ENCODE assay signal across 13 cellular contexts in genomic region chrX:115023139-115023538, GRCh38. TPM values are rescaled to one million over a fixed set of nuclear protein-coding genes. Genes with fewer than 3 reads are reported as not detected.
A peak's percentile ranks its signal among the peaks of the same experiment; 100 is the strongest.
DNase-seq lines count a peak whose midpoint lies in the region; ATAC-seq and TF ChIP-seq lines count a peak whose summit lies in the region.
"Had no signal": no experiment of that assay in that cellular context is flagged by ENCODE, and none has a peak within 500 bp of the region (broad histone marks: within the 10 kb centered on the region; RNA-seq: fewer than 3 reads in every experiment).

No MANE protein-coding gene starts in this region.

- TF ChIP-seq RAD21 in SK-N-SH (IDR thresholded peaks at IDR 0.05; ENCODE audit: low read length), result no peak

- H2AFZ ChIP-seq in SK-N-SH (ENCODE audit: low read depth), result no peak overlapping the region

- peak in 1 of 2 experiments; percentile 75; a peak in 2 of 4 replicates for TF ChIP-seq EP300 in SK-N-SH (IDR thresholded peaks at IDR 0.05; ENCODE audit: borderline replicate concordance in 1 of 2, low read depth in 1 of 2, low read length in 1 of 2)

- intact Hi-C loops in MCF 10A (cut with micrococcal nuclease) (no loop called here), breast epithelium (cut with DNase I; ENCODE audit: low total_unique reads) (no loop called here)

- no peaks in the 10 kb centered on the region for H3K9me3 Mint-ChIP-seq in MCF 10A (ENCODE audit: unreplicated experiment)
- no peaks in the 10 kb centered on the region for H3K9me3 Mint-ChIP-seq in activated CD8-positive, alpha-beta memory T cell treated with anti-CD3 and anti-CD28 coated beads, Interleukin-2, amount 10 ng/mL, durations not matched to agents 7 days and 5 days (ENCODE audit: low read depth)

- no peaks in the 10 kb centered on the region for H3K36me3 Mint-ChIP-seq in MCF 10A (ENCODE audit: insufficient read depth, unreplicated experiment)
- no peaks in the 10 kb centered on the region for H3K36me3 Mint-ChIP-seq in activated CD8-positive, alpha-beta memory T cell treated with anti-CD3 and anti-CD28 coated beads, Interleukin-2, amount 10 ng/mL, durations not matched to agents 7 days and 5 days

- no peak overlapping the region; the same call in 1 of the 2 replicates for H3K9ac ChIP-seq in SK-N-SH

- no peak overlapping the region for H3K4me3 Mint-ChIP-seq in MCF 10A (ENCODE audit: unreplicated experiment)
- H3K4me3 Mint-ChIP-seq in activated CD8-positive, alpha-beta memory T cell treated with anti-CD3 and anti-CD28 coated beads, Interleukin-2, amount 10 ng/mL, durations not matched to agents 7 days and 5 days, result no peak overlapping the region
- H3K4me3 Mint-ChIP-seq: activated CD8-positive, alpha-beta T cell treated with anti-CD3 and anti-CD28 coated beads, Interleukin-2, amount 10 ng/mL, durations not matched to agents 7 days and 5 days had no signal

- H3K27me3 ChIP-seq in breast epithelium (peaks cover 0 to 22% of the 10 kb centered on the region in 2 donors), SK-N-SH (ENCODE audit: insufficient read depth) (no peaks in the 10 kb centered on the region)
- H3K27me3 ChIP-seq: cardiac muscle cell had no signal

- no peak for TF ChIP-seq CTCF in MCF 10A (IDR thresholded peaks at IDR 0.05; ENCODE audit: unreplicated experiment)
- TF ChIP-seq CTCF in breast epithelium (IDR thresholded peaks at IDR 0.05), result no peak
- no peak for TF ChIP-seq CTCF in SK-N-SH (IDR thresholded peaks at IDR 0.05)
- no peak for TF ChIP-seq CTCF in fibroblast of the aortic adventitia (IDR thresholded peaks at IDR 0.05; ENCODE audit: insufficient read depth, low read length)

- POLR2A ChIA-PET in MCF 10A (lab: Yijun Ruan, JAX) (interaction anchor here (1.0 kb wide), 1 partner anchor 47 kb away, joined by 3 read pairs; no protein-coding TSS in a partner anchor), SK-N-SH (lab: Yijun Ruan, JAX) (no interaction called here)

- H3K4me1 ChIP-seq in breast epithelium (no peaks in the 10 kb centered on the region), SK-N-SH (ENCODE audit: control insufficient read depth in 1 of 2, insufficient read depth in 2 of 2, low read depth in 1 of 2, low read length in 1 of 2) (peaks cover 0 to 5% of the 10 kb centered on the region in 2 experiments; a peak in 2 of 4 replicates)

- BruUV-seq in MCF 10A (replicated peaks; lab: Mats Ljungman, UMichigan), result no TSS peak

- H3K27ac ChIP-seq in breast epithelium, result no peak overlapping the region
- peak overlapping the region; percentile 43 to 57; a peak in 3 of 4 replicates for H3K27ac ChIP-seq in SK-N-SH (ENCODE audit: low read depth in 2 of 2, low read length in 1 of 2)
- H3K27ac ChIP-seq: cardiac muscle cell had no signal

- peaks cover 9% of the 10 kb centered on the region for H3F3A ChIP-seq in SK-N-SH (replicated peaks; ENCODE audit: insufficient read depth)

- H3K36me3 ChIP-seq in breast epithelium (no peaks in the 10 kb centered on the region), SK-N-SH (replicated peaks in 1 of 2; ENCODE audit: control insufficient read depth in 1 of 2, insufficient read depth in 2 of 2, low read length in 1 of 2) (no peaks in the 10 kb centered on the region)
- H3K36me3 ChIP-seq: cardiac muscle cell had no signal

- no peak overlapping the region for H3K27ac Mint-ChIP-seq in MCF 10A (ENCODE audit: low read depth, unreplicated experiment)
- H3K27ac Mint-ChIP-seq in activated CD8-positive, alpha-beta memory T cell treated with anti-CD3 and anti-CD28 coated beads, Interleukin-2, amount 10 ng/mL, durations not matched to agents 7 days and 5 days, result no peak overlapping the region
- H3K27ac Mint-ChIP-seq: activated CD8-positive, alpha-beta T cell treated with anti-CD3 and anti-CD28 coated beads, Interleukin-2, amount 10 ng/mL, durations not matched to agents 7 days and 5 days had no signal

- no peak for ATAC-seq in activated CD8-positive, alpha-beta memory T cell treated with anti-CD3 and anti-CD28 coated beads, Interleukin-2, amount 10 ng/mL, durations not matched to agents 7 days and 5 days
- ATAC-seq: activated CD8-positive, alpha-beta T cell treated with anti-CD3 and anti-CD28 coated beads, Interleukin-2, amount 10 ng/mL, durations not matched to agents 7 days and 5 days; GM12878 had no signal

- no peak overlapping the region for H3K4me2 ChIP-seq in SK-N-SH

- 3% methylated on average over 2 of the region's 2 CpGs for WGBS in SK-N-SH (ENCODE audit: low lambda C conversion rate)

- no peaks in the 10 kb centered on the region for H3K79me2 ChIP-seq in SK-N-SH (ENCODE audit: insufficient read depth)

- no peaks in the 10 kb centered on the region for H3K9me3 ChIP-seq in breast epithelium
- H3K9me3 ChIP-seq in SK-N-SH, result no peaks in the 10 kb centered on the region

- CTCF ChIA-PET in MCF 10A (lab: Yijun Ruan, JAX) (interaction anchor here (0.5 kb wide), 1 partner anchor 996 kb away, joined by 4 read pairs; no protein-coding TSS in a partner anchor), SK-N-SH (lab: Yijun Ruan, JAX) (interaction anchor here (1.3 kb wide), 1 partner anchor 18 kb away, joined by 3 read pairs; no protein-coding TSS in a partner anchor)
- CTCF ChIA-PET in activated CD8-positive, alpha-beta memory T cell treated with anti-CD3 and anti-CD28 coated beads, Interleukin-2, amount 10 ng/mL, durations not matched to agents 7 days and 5 days (lab: Charles Lee), result no interaction called here

- DNase-seq in MCF 10A (ENCODE audit: unreplicated experiment), result peak; percentile 71
- no peak for DNase-seq in breast epithelium (ENCODE audit: low spot score in 2 of 2)
- peak; percentile 12 for DNase-seq in SK-N-SH
- DNase-seq in fibroblast of the aortic adventitia (ENCODE audit: low read depth), result peak; percentile 87
- peak; percentile 53 for DNase-seq in stromal cell of bone marrow (ENCODE audit: low read depth)
- DNase-seq in NCI-H345 (lab: John Stamatoyannopoulos, UW), result no peak
- no peak for DNase-seq in stimulated activated CD4-positive, alpha-beta T cell treated with anti-CD3 and anti-CD28 coated beads, Interleukin-4, amount 100 ng/mL, for 24 hours
- DNase-seq in activated CD8-positive, alpha-beta memory T cell treated with anti-CD3 and anti-CD28 coated beads, Interleukin-2, amount 10 ng/mL, durations not matched to agents 7 days and 5 days, result no peak
- DNase-seq: activated CD8-positive, alpha-beta T cell treated with anti-CD3 and anti-CD28 coated beads, Interleukin-2, amount 10 ng/mL, durations not matched to agents 7 days and 5 days; Karpas-422; trophoblast cell had no signal

- H3K4me3 ChIP-seq in breast epithelium, result no peak overlapping the region
- no peak overlapping the region for H3K4me3 ChIP-seq in SK-N-SH (ENCODE audit: low read depth in 2 of 2, low read length in 1 of 2)
- no peak overlapping the region for H3K4me3 ChIP-seq in fibroblast of the aortic adventitia (ENCODE audit: low read depth, low read length)
- H3K4me3 ChIP-seq: cardiac muscle cell, GM12878 had no signal

- no peaks in the 10 kb centered on the region for H3K4me1 Mint-ChIP-seq in MCF 10A (ENCODE audit: insufficient read depth, unreplicated experiment)
- no peaks in the 10 kb centered on the region for H3K4me1 Mint-ChIP-seq in activated CD8-positive, alpha-beta memory T cell treated with anti-CD3 and anti-CD28 coated beads, Interleukin-2, amount 10 ng/mL, durations not matched to agents 7 days and 5 days

- no peaks in the 10 kb centered on the region for H4K20me1 ChIP-seq in SK-N-SH (ENCODE audit: insufficient read depth)

- peaks cover 73% of the 10 kb centered on the region for H3K27me3 Mint-ChIP-seq in MCF 10A (ENCODE audit: insufficient read depth, unreplicated experiment)
- no peaks in the 10 kb centered on the region for H3K27me3 Mint-ChIP-seq in activated CD8-positive, alpha-beta memory T cell treated with anti-CD3 and anti-CD28 coated beads, Interleukin-2, amount 10 ng/mL, durations not matched to agents 7 days and 5 days

- H3K9me2 ChIP-seq in SK-N-SH, result no peaks in the 10 kb centered on the region

- no peak for TF ChIP-seq POLR2A in breast epithelium (IDR thresholded peaks at IDR 0.05)

TF ChIP-seq in SK-N-SH, 30 proteins besides CTCF, POLR2A, EP300 and RAD21 (continues in another document):
- peak; percentile 68 for TF ChIP-seq MEF2A (IDR thresholded peaks at IDR 0.05; ENCODE audit: borderline replicate concordance, low read depth)
- TF ChIP-seq RCOR1 (IDR thresholded peaks at IDR 0.05; ENCODE audit: low read length), result no peak
- peak; percentile 56; the same call in 1 of the 2 replicates for TF ChIP-seq FOXM1 (IDR thresholded peaks at IDR 0.05; ENCODE audit: low read depth)
- TF ChIP-seq TEAD4 (IDR thresholded peaks at IDR 0.05; ENCODE audit: borderline replicate concordance, insufficient read depth), result peak; percentile 75; the same call in 1 of the 2 replicates
- peak; percentile 71; the same call in 1 of the 2 replicates for TF ChIP-seq PBX3 (IDR thresholded peaks at IDR 0.05)
- TF ChIP-seq TCF12 (IDR thresholded peaks at IDR 0.05), result peak; percentile 84
- peak; percentile 47; the same call in 1 of the 2 replicates for TF ChIP-seq ELF1 (IDR thresholded peaks at IDR 0.05)
- TF ChIP-seq JUND (IDR thresholded peaks at IDR 0.05), result peak; percentile 71
- no peak for TF ChIP-seq EZH2phosphoT487 (IDR thresholded peaks at IDR 0.05; ENCODE audit: borderline replicate concordance, low read depth)
- TF ChIP-seq POLR2AphosphoS5 (IDR thresholded peaks at IDR 0.05; ENCODE audit: low read depth, low read length), result peak; percentile 64; the same call in 1 of the 2 replicates
- no peak for TF ChIP-seq CHD2 (IDR thresholded peaks at IDR 0.05; ENCODE audit: low read length, partially characterized antibody)
- peak; percentile 28; the same call in 1 of the 2 replicates for TF ChIP-seq RXRA (IDR thresholded peaks at IDR 0.05; ENCODE audit: borderline replicate concordance, low read depth)
- TF ChIP-seq NFIC (IDR thresholded peaks at IDR 0.05; ENCODE audit: borderline replicate concordance), result peak; percentile 69

RNA-seq across cellular contexts. Expression of gene IL13RA2, which starts 5.7 kb away (rescaled TPM):
- 0.23 and 0.54 TPM in 2 replicates for total RNA-seq in MCF 10A (2022)
- total RNA-seq in breast epithelium, result under 1 TPM in 2 of 3 donors, not detected in 1; 0.32 to 0.88 TPM
- 8.1 and 9.6 TPM in 2 replicates for polyA plus RNA-seq in SK-N-SH (2012; rRNA removed)
- polyA plus RNA-seq in SK-N-SH (2012; cell fraction: cytosol; rRNA removed), result 12.4 and 17.7 TPM in 2 replicates
- polyA plus RNA-seq in SK-N-SH (2012; cell fraction: nucleus; rRNA removed), result 3.5 and 7.2 TPM in 2 replicates
- total RNA-seq in fibroblast of the aortic adventitia (ENCODE audit: low replicate concordance), result 21.8 and 213 TPM in 2 replicates
- total RNA-seq in activated CD8-positive, alpha-beta memory T cell treated with anti-CD3 and anti-CD28 coated beads, Interleukin-2, amount 10 ng/mL, durations not matched to agents 7 days and 5 days, result not detected
- total RNA-seq: activated CD8-positive, alpha-beta T cell treated with anti-CD3 and anti-CD28 coated beads, Interleukin-2, amount 10 ng/mL, durations not matched to agents 7 days and 5 days; cardiac muscle cell; GM12878 had no signal
- polyA plus RNA-seq: cardiac muscle cell had no signal

Comparison
In these comparisons a context has a peak if more than half of its experiments do, and no peak if none do; other contexts are left out.
1. DNase-seq: peak in MCF 10A (single experiment), SK-N-SH (single experiment), fibroblast of the aortic adventitia (single experiment) and stromal cell of bone marrow (single experiment); none in breast epithelium (0 of 2), NCI-H345 (single experiment), stimulated activated CD4-positive, alpha-beta T cell treated with anti-CD3 and anti-CD28 coated beads, Interleukin-4, amount 100 ng/mL, for 24 hours (single experiment) and activated CD8-positive, alpha-beta memory T cell treated with anti-CD3 and anti-CD28 coated beads, Interleukin-2, amount 10 ng/mL, durations not matched to agents 7 days and 5 days (single experiment).
2. H3K27ac ChIP-seq: peak in SK-N-SH (2 of 2); none in breast epithelium (0 of 2).
3. RNA of gene IL13RA2, which starts 5.7 kb away (total RNA-seq): 21.8 to 213 TPM in fibroblast of the aortic adventitia; 0.32 to 0.88 TPM in breast epithelium, 0.23 to 0.54 TPM in MCF 10A and not detected in activated CD8-positive, alpha-beta memory T cell treated with anti-CD3 and anti-CD28 coated beads, Interleukin-2, amount 10 ng/mL, durations not matched to agents 7 days and 5 days; every median in the first group is over 10 times any median in the second.